1 cellular context compared by ENCODE assay signal in the genomic region with DNA sequence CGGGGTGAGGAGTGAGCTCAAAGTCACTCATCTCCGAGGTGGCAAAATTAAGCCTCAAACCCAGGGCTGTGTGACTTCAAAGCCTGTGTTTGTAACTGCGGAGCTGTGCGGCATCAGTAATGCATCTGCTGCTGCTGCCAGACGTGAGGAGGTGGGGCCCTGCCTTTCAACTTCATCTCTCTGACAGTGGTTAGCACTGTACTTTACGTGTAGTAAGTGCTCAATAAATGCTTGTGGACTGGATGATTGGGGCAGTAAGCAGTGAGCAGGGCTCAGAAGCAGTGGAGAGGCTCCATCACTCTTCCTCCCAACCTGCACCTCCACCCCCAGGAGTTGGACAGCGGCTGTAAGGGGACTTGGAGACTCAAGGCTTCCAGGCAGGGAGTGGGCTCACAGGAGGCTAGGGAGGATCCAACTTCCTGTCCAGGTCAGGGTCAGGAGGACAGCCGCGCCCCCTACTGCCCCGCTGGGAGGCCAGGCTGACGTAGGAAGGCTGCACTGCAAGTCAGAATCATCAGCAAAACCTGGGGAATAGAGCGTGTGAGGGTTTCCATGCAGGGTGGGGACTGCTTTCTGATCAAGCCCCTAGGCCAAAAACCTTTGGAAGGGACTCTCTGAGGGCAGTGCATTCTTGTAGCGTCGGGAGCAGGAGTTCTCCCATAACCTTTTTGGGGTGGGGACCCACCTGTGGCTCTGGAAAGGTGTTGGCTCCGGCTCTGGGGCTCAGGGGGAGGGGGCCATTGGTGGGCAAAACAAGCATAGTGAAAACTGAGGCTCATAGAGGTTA.
TF ChIP-seq lines count a peak whose summit lies in the region.

No MANE protein-coding gene starts in this region.

TF ChIP-seq in HepG2, 621 proteins besides CTCF, POLR2A, EP300 and RAD21 (continued from another document):
- TF ChIP-seq, protein P1, sequence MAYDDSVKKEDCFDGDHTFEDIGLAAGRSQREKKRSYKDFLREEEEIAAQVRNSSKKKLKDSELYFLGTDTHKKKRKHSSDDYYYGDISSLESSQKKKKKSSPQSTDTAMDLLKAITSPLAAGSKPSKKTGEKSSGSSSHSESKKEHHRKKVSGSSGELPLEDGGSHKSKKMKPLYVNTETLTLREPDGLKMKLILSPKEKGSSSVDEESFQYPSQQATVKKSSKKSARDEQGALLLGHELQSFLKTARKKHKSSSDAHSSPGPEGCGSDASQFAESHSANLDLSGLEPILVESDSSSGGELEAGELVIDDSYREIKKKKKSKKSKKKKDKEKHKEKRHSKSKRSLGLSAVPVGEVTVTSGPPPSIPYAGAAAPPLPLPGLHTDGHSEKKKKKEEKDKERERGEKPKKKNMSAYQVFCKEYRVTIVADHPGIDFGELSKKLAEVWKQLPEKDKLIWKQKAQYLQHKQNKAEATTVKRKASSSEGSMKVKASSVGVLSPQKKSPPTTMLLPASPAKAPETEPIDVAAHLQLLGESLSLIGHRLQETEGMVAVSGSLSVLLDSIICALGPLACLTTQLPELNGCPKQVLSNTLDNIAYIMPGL (CRISPR knock-in tag; IDR thresholded peaks at IDR 0.05; ENCODE audit: borderline replicate concordance in 1 of 2, low read depth in 1 of 2) = peak; percentile 34 to 40; a peak in 1 of 4 replicates
- TF ChIP-seq IRF9 (CRISPR knock-in tag; IDR thresholded peaks at IDR 0.05; ENCODE audit: borderline replicate concordance) (0 out of 2 replicates have a peak, but pooled peaks have one; percentile 71), GATAD2A (CRISPR knock-in tag; IDR thresholded peaks at IDR 0.05) (peak; percentile 26; the same call in 1 of the 2 replicates), SPEN (CRISPR knock-in tag; IDR thresholded peaks at IDR 0.05; ENCODE audit: low read depth) (peak; percentile 48; the same call in 1 of the 2 replicates), ZNF205 (CRISPR knock-in tag; IDR thresholded peaks at IDR 0.05) (0 out of 2 replicates have a peak, but pooled peaks have one; percentile 47), SP1 (IDR thresholded peaks at IDR 0.05) (no peak), SP1 (CRISPR knock-in tag; IDR thresholded peaks at IDR 0.05) (0 out of 2 replicates have a peak, but pooled peaks have one; percentile 18), RXRA (CRISPR knock-in tag; IDR thresholded peaks at IDR 0.05) (no peak), KMT2A (CRISPR knock-in tag; IDR thresholded peaks at IDR 0.05) (0 out of 2 replicates have a peak, but pooled peaks have one; percentile 47), HNF1B (CRISPR knock-in tag; IDR thresholded peaks at IDR 0.05) (0 out of 2 replicates have a peak, but pooled peaks have one; percentile 27), STAG1 (CRISPR knock-in tag; IDR thresholded peaks at IDR 0.05) (peak; percentile 71), HNF4A (CRISPR knock-in tag; IDR thresholded peaks at IDR 0.05) (peak; percentile 30; the same call in 1 of the 2 replicates), ZBED4 (CRISPR knock-in tag; IDR thresholded peaks at IDR 0.05; ENCODE audit: borderline replicate concordance) (0 out of 2 replicates have a peak, but pooled peaks have one; percentile 31)
- TF ChIP-seq, protein P2, sequence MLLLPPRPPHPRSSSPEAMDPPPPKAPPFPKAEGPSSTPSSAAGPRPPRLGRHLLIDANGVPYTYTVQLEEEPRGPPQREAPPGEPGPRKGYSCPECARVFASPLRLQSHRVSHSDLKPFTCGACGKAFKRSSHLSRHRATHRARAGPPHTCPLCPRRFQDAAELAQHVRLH (CRISPR knock-in tag; IDR thresholded peaks at IDR 0.05; ENCODE audit: borderline replicate concordance, low read depth) = 0 out of 2 replicates have a peak, but pooled peaks have one; percentile 31
- TF ChIP-seq, protein P3, sequence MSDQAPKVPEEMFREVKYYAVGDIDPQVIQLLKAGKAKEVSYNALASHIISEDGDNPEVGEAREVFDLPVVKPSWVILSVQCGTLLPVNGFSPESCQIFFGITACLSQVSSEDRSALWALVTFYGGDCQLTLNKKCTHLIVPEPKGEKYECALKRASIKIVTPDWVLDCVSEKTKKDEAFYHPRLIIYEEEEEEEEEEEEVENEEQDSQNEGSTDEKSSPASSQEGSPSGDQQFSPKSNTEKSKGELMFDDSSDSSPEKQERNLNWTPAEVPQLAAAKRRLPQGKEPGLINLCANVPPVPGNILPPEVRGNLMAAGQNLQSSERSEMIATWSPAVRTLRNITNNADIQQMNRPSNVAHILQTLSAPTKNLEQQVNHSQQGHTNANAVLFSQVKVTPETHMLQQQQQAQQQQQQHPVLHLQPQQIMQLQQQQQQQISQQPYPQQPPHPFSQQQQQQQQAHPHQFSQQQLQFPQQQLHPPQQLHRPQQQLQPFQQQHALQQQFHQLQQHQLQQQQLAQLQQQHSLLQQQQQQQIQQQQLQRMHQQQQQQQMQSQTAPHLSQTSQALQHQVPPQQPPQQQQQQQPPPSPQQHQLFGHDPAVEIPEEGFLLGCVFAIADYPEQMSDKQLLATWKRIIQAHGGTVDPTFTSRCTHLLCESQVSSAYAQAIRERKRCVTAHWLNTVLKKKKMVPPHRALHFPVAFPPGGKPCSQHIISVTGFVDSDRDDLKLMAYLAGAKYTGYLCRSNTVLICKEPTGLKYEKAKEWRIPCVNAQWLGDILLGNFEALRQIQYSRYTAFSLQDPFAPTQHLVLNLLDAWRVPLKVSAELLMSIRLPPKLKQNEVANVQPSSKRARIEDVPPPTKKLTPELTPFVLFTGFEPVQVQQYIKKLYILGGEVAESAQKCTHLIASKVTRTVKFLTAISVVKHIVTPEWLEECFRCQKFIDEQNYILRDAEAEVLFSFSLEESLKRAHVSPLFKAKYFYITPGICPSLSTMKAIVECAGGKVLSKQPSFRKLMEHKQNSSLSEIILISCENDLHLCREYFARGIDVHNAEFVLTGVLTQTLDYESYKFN (CRISPR knock-in tag; conservative IDR thresholded peaks at IDR 0.05) = 0 out of 2 replicates have a peak, but pooled peaks have one; percentile 26
- TF ChIP-seq, protein P4, sequence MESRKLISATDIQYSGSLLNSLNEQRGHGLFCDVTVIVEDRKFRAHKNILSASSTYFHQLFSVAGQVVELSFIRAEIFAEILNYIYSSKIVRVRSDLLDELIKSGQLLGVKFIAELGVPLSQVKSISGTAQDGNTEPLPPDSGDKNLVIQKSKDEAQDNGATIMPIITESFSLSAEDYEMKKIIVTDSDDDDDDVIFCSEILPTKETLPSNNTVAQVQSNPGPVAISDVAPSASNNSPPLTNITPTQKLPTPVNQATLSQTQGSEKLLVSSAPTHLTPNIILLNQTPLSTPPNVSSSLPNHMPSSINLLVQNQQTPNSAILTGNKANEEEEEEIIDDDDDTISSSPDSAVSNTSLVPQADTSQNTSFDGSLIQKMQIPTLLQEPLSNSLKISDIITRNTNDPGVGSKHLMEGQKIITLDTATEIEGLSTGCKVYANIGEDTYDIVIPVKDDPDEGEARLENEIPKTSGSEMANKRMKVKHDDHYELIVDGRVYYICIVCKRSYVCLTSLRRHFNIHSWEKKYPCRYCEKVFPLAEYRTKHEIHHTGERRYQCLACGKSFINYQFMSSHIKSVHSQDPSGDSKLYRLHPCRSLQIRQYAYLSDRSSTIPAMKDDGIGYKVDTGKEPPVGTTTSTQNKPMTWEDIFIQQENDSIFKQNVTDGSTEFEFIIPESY (CRISPR knock-in tag; IDR thresholded peaks at IDR 0.05) = 0 out of 2 replicates have a peak, but pooled peaks have one; percentile 25
